8 cellular contexts compared by ENCODE assay signal in genomic region chr15:101206173-101206572, GRCh38. TPM values are rescaled to one million over a fixed set of nuclear protein-coding genes. Genes with fewer than 3 reads are reported as not detected.
A peak's percentile ranks its signal among the peaks of the same experiment; 100 is the strongest.
DNase-seq lines count a peak whose midpoint lies in the region; ATAC-seq and TF ChIP-seq lines count a peak whose summit lies in the region.

No MANE protein-coding gene starts in this region.

- H3K27me3 ChIP-seq in Panc1 (ENCODE audit: control insufficient read depth, insufficient read depth, low read length) (no peaks in the 10 kb centered on the region), lower lobe of right lung (ENCODE audit: low read depth) (no peaks in the 10 kb centered on the region)

- intact Hi-C loops in Panc1 (cut with micrococcal nuclease; ENCODE audit: unreplicated experiment), result loop anchor here (5.0 kb wide), 1 partner anchor 36 kb away; no protein-coding TSS in a partner anchor
- intact Hi-C loops in lower lobe of right lung (cut with DNase I), result no loop called here

- H3K4me3 Mint-ChIP-seq in stimulated activated effector memory CD8-positive, alpha-beta T cell treated with anti-CD3 and anti-CD28 coated beads, Interleukin-12 subunit alpha, Interleukin-12 subunit beta, amount 100 ng/mL, for 72 hours, result peak overlapping the region; percentile 76

- no peak for DNase-seq in Panc1 (ENCODE audit: low read depth, low spot score)
- DNase-seq in activated T-helper 1 cell treated with Interleukin-2 at 50 U/mL for 16 hours (ENCODE audit: low read depth), result peak; percentile 28
- DNase-seq in lower lobe of right lung, result no peak
- peak; percentile 49 to 80 for DNase-seq in stimulated activated effector memory CD8-positive, alpha-beta T cell treated with anti-CD3 and anti-CD28 coated beads, Interleukin-12 subunit alpha, Interleukin-12 subunit beta, amount 100 ng/mL, for 72 hours (ENCODE audit: low spot score in 2 of 2)
- DNase-seq in SKM-1 (lab: John Stamatoyannopoulos, UW; ENCODE audit: unreplicated experiment), result no peak
- DNase-seq in OCI-M2 (lab: John Stamatoyannopoulos, UW; ENCODE audit: unreplicated experiment), result no peak
- DNase-seq in 8988T, result no peak

- no peaks in the 10 kb centered on the region for H3K9me3 Mint-ChIP-seq in stimulated activated effector memory CD8-positive, alpha-beta T cell treated with anti-CD3 and anti-CD28 coated beads, Interleukin-12 subunit alpha, Interleukin-12 subunit beta, amount 100 ng/mL, for 72 hours

- peak overlapping the region; percentile 99 for H3K27ac Mint-ChIP-seq in stimulated activated effector memory CD8-positive, alpha-beta T cell treated with anti-CD3 and anti-CD28 coated beads, Interleukin-12 subunit alpha, Interleukin-12 subunit beta, amount 100 ng/mL, for 72 hours

- POLR2A ChIA-PET in Panc1 (lab: Charles Lee), result no interaction called here

- H3K4me3 ChIP-seq in Panc1 (ENCODE audit: low read depth in 2 of 2, low read length in 2 of 2) (no peak overlapping the region), lower lobe of right lung (no peak overlapping the region)

- no peaks in the 10 kb centered on the region for H3K9me3 ChIP-seq in Panc1 (ENCODE audit: control insufficient read depth, insufficient read depth, low read depth, low read length)
- no peaks in the 10 kb centered on the region for H3K9me3 ChIP-seq in lower lobe of right lung

- no TSS peak for BruUV-seq in Panc1 (replicated peaks; lab: Mats Ljungman, UMichigan)

- TF ChIP-seq POLR2A in GM18505 (IDR thresholded peaks at IDR 0.05; ENCODE audit: borderline replicate concordance, extremely low read depth, insufficient read depth, insufficient read length), result no peak

- peaks cover 92% of the 10 kb centered on the region for H3K4me1 Mint-ChIP-seq in stimulated activated effector memory CD8-positive, alpha-beta T cell treated with anti-CD3 and anti-CD28 coated beads, Interleukin-12 subunit alpha, Interleukin-12 subunit beta, amount 100 ng/mL, for 72 hours

- in situ Hi-C loops in Panc1 (cut with HindIII; ENCODE audit: low pct_unique_long_range_greater_than_20kb, low sequenced_read_pairs), result no loop called here

- peaks cover 89% of the 10 kb centered on the region for H3K36me3 Mint-ChIP-seq in stimulated activated effector memory CD8-positive, alpha-beta T cell treated with anti-CD3 and anti-CD28 coated beads, Interleukin-12 subunit alpha, Interleukin-12 subunit beta, amount 100 ng/mL, for 72 hours

- peaks cover 69% of the 10 kb centered on the region for H3K4me1 ChIP-seq in Panc1 (ENCODE audit: control insufficient read depth, insufficient read depth, low read length)
- peaks cover 85% of the 10 kb centered on the region for H3K4me1 ChIP-seq in lower lobe of right lung

- ATAC-seq in Panc1 (no peak), lower lobe of right lung (peak in 1 of 2 donors; percentile 18), GM18505 (IDR thresholded peaks at IDR 0.05; ENCODE audit: unreplicated experiment) (no peak)
- peak; percentile 96 for ATAC-seq in stimulated activated effector memory CD8-positive, alpha-beta T cell treated with anti-CD3 and anti-CD28 coated beads, Interleukin-12 subunit alpha, Interleukin-12 subunit beta, amount 100 ng/mL, for 72 hours

- H3K36me3 ChIP-seq in Panc1 (ENCODE audit: control insufficient read depth, insufficient read depth, low read length) (no peaks in the 10 kb centered on the region), lower lobe of right lung (no peaks in the 10 kb centered on the region)

- H3K27ac ChIP-seq in Panc1 (ENCODE audit: low read length), result peak overlapping the region; percentile 63
- H3K27ac ChIP-seq in lower lobe of right lung, result peak overlapping the region; percentile 38

- CTCF ChIA-PET in Panc1 (lab: Charles Lee), result no interaction called here

- TF ChIP-seq CTCF in Panc1 (IDR thresholded peaks at IDR 0.05) (no peak), lower lobe of right lung (IDR thresholded peaks at IDR 0.05) (no peak)

RNA-seq across cellular contexts. Expression of gene CHSY1, which starts 45.7 kb away (rescaled TPM):
- total RNA-seq in Panc1 (2021; ENCODE audit: unreplicated experiment) (50.8 TPM), lower lobe of right lung (25.6 TPM)
- polyA plus RNA-seq in Panc1 (2012; ENCODE audit: insufficient read length), result 21.5 TPM

Comparison
In these comparisons a context has a peak if more than half of its experiments do, and no peak if none do; other contexts are left out.
1. DNase-seq: peak in activated T-helper 1 cell treated with Interleukin-2 at 50 U/mL for 16 hours (single experiment) and stimulated activated effector memory CD8-positive, alpha-beta T cell treated with anti-CD3 and anti-CD28 coated beads, Interleukin-12 subunit alpha, Interleukin-12 subunit beta, amount 100 ng/mL, for 72 hours (2 of 2); none in Panc1 (single experiment), lower lobe of right lung (single experiment), SKM-1 (single experiment), OCI-M2 (single experiment) and 8988T (single experiment).